Comparison of ENCODE assay signal across 8 cellular contexts in the genomic region with DNA sequence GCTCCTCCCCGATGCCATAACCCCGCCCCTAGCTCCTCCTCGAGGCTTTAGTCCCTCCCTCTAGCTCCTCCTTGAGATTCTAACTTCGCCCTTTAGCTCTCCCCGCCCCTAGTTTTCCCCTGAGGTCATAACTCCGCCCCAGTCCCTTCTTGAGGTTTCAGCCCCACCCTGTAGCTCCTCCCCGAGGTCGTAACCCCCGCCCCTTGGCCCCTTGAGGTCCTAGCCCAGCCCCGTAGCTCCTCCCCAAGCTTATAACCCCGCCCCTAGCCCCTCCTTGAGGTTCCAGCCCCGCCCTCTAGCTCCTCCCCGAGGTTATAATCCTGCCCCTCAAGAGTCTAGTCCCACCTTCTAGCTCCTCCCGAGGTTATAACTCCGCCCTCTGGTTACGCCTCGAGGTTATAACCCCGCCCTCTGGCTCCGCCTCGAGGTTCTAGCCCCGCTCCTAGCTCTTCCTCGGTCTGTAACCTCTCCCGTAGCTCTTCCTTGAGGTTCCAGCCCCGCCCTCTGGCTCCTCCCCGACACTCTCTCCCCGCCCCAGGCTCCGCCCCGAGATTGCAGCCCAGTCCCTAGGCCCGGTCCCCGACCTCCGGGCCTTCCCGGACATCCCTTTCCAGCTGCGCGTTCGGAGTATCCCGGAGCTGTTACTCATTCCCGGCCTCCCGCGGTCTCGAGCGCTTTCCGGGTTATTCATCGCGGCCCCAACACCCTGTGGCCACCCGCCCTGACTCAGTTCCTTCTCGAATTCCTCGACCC. TPM values are rescaled to one million over a fixed set of nuclear protein-coding genes. Genes with fewer than 3 reads are reported as not detected.
DNase-seq lines count a peak whose midpoint lies in the region; ATAC-seq, FAIRE-seq and TF ChIP-seq lines count a peak whose summit lies in the region.

No MANE protein-coding gene starts in this region.

- peaks cover 0 to 3% of the 10 kb centered on the region in 2 donors for H3K4me1 ChIP-seq in small intestine (ENCODE audit: control insufficient read depth in 2 of 2, insufficient read depth in 1 of 2, low read depth in 1 of 2, low read length in 1 of 2)

- peaks cover 10% of the 10 kb centered on the region for H3K36me3 ChIP-seq in bronchial epithelial cell (ENCODE audit: control insufficient read depth, insufficient read depth, low read length)
- H3K36me3 ChIP-seq in small intestine (ENCODE audit: control insufficient read depth in 2 of 2, insufficient read depth in 2 of 2, low read length in 2 of 2), result no peaks in the 10 kb centered on the region

- H3K27me3 ChIP-seq in bronchial epithelial cell (ENCODE audit: control insufficient read depth, insufficient read depth, low read length) (no peaks in the 10 kb centered on the region), small intestine (ENCODE audit: control insufficient read depth in 2 of 2, insufficient read depth in 2 of 2, low read length in 2 of 2) (no peaks in the 10 kb centered on the region)

- peak overlapping the region; percentile 97 to 99 for H3K27ac ChIP-seq in small intestine (ENCODE audit: low read depth in 1 of 2, low read length in 1 of 2)

- no peak for TF ChIP-seq CTCF in WI38 (IDR thresholded peaks at IDR 0.05; ENCODE audit: low read depth, low read length)
- TF ChIP-seq CTCF in bronchial epithelial cell (IDR thresholded peaks at IDR 0.05; ENCODE audit: insufficient read depth, low read length, severe bottlenecking), result no peak

- peak; percentile 99 for DNase-seq in A172 (ENCODE audit: low spot score)
- DNase-seq in NCI-H2107 treated with DMSO at 0.1 percent for 48 hours (lab: John Stamatoyannopoulos, UW; ENCODE audit: unreplicated experiment), result peak; percentile 95
- peak; percentile 98 for DNase-seq in bronchial epithelial cell (ENCODE audit: low read depth)
- DNase-seq in iPS-NIHi7 (ENCODE audit: extremely low spot score), result peak; percentile 98
- peak; percentile 100 for DNase-seq in small intestine

- 0 to 1% (median 0%) methylated on average over 47 of the region's 47 CpGs for WGBS in small intestine, 3 donors

- no peaks in the 10 kb centered on the region for H3K9me3 ChIP-seq in small intestine (ENCODE audit: control insufficient read depth, low read depth)

- ATAC-seq in GM18858 (IDR thresholded peaks at IDR 0.05; ENCODE audit: unreplicated experiment) (peak; percentile 73), HG03066 (IDR thresholded peaks at IDR 0.05; ENCODE audit: low read depth, unreplicated experiment) (peak; percentile 84)

- FAIRE-seq in bronchial epithelial cell (lab: Jason Lieb, UNC) (peak; percentile 52), small intestine (lab: Jason Lieb, UNC) (peak; percentile 23)

- H3K4me3 ChIP-seq in WI38 (ENCODE audit: low read depth, low read length) (peak overlapping the region; percentile 92), bronchial epithelial cell (ENCODE audit: low read depth, low read length) (peak overlapping the region; percentile 53), small intestine (ENCODE audit: low read depth in 1 of 2, low read length in 2 of 2) (peak overlapping the region; percentile 38 to 72)

RNA-seq across cellular contexts. Expression of gene PLAUR, which starts 1.4 kb away (rescaled TPM):
- total RNA-seq in A172 (2014; rRNA removed; shearing (Covaris generic)), result 159 and 160 TPM in 2 replicates
- total RNA-seq in bronchial epithelial cell, result 16.6 and 27.1 TPM in 2 replicates
- 10 to 100 TPM in 2 of 3 donors, 1 to 10 TPM in 1; 4.9 to 17.6 (median 14.1) TPM for polyA plus RNA-seq in small intestine

RNA-seq across cellular contexts. Expression of gene CADM4, which starts 28.9 kb away (rescaled TPM):
- total RNA-seq in A172 (2014; rRNA removed; shearing (Covaris generic)), result 78.5 and 139 TPM in 2 replicates
- total RNA-seq in bronchial epithelial cell, result 13.4 and 19.1 TPM in 2 replicates
- polyA plus RNA-seq in small intestine, result 1 to 10 TPM in 2 of 3 donors, not detected in 1; 1.1 to 6.8 TPM

RNA-seq across cellular contexts. Expression of gene IRGC, which starts 47.3 kb away (rescaled TPM):
- not detected in 2 replicates for total RNA-seq in A172 (2014; rRNA removed; shearing (Covaris generic))
- not detected in 2 replicates for total RNA-seq in bronchial epithelial cell
- not detected for polyA plus RNA-seq in small intestine

RNA-seq across cellular contexts. Expression of gene ZNF428, which starts 49.2 kb away (rescaled TPM):
- total RNA-seq in A172 (2014; rRNA removed; shearing (Covaris generic)), result 56.8 and 59.2 TPM in 2 replicates
- 14.5 and 19.3 TPM in 2 replicates for total RNA-seq in bronchial epithelial cell
- polyA plus RNA-seq in small intestine, result 10 to 100 TPM; 16.8 to 43.2 (median 20.3) TPM

RNA-seq across cellular contexts. Expression of gene SRRM5, which starts 56.7 kb away (rescaled TPM):
- not detected in 2 replicates for total RNA-seq in A172 (2014; rRNA removed; shearing (Covaris generic))
- not detected in 2 replicates for total RNA-seq in bronchial epithelial cell
- under 1 TPM; 0.27 to 0.67 (median 0.31) TPM for polyA plus RNA-seq in small intestine

Comparison
In these comparisons a context has a peak if more than half of its experiments do, and no peak if none do; other contexts are left out.
1. Peak in every context shown above with its lines: DNase-seq, ATAC-seq, H3K4me3 ChIP-seq and H3K27ac ChIP-seq.